Comparison of ENCODE assay signal across 8 cellular contexts in genomic region chr17:50201226-50201854, GRCh38. TPM values are rescaled to one million over a fixed set of nuclear protein-coding genes. Genes with fewer than 3 reads are reported as not detected.
A peak's percentile ranks its signal among the peaks of the same experiment; 100 is the strongest.
DNase-seq lines count a peak whose midpoint lies in the region; ATAC-seq and TF ChIP-seq lines count a peak whose summit lies in the region.

COL1A1 (minus strand) TSS chr17:50201631; CDS start chr17:50201513, 118 bp downstream.

- ATAC-seq in omental fat pad (ENCODE audit: low FRiP score) (peak; percentile 17), GM18519 (IDR thresholded peaks at IDR 0.05; ENCODE audit: low FRiP score, unreplicated experiment) (no peak), HG02840 (IDR thresholded peaks at IDR 0.05; ENCODE audit: low FRiP score, unreplicated experiment) (no peak)

- peak within 1 kb of the TSS; percentile 22; the same call in 1 of the 2 replicates for H3K27ac ChIP-seq in VCaP

- peaks cover 8% of the 10 kb centered on the region for H3K27me3 ChIP-seq in GM06990 (replicated peaks; ENCODE audit: control insufficient read depth, insufficient read depth, low read length)

- H3K4me3 ChIP-seq in GM06990 (replicated peaks; ENCODE audit: low read depth, low read length) (peak within 1 kb of the TSS; percentile 53), foreskin fibroblast (ENCODE audit: low read depth in 1 of 2, low read length in 2 of 2) (peak within 1 kb of the TSS; percentile 63 to 99)

- TF ChIP-seq CTCF in GM06990 (IDR thresholded peaks at IDR 0.05; ENCODE audit: insufficient read depth, low read length, poor library complexity, severe bottlenecking), result no peak
- TF ChIP-seq CTCF in VCaP (conservative IDR thresholded peaks at IDR 0.05), result no peak
- TF ChIP-seq CTCF in foreskin fibroblast (IDR thresholded peaks at IDR 0.05; ENCODE audit: low read depth, low read length), result no peak
- TF ChIP-seq CTCF in omental fat pad (IDR thresholded peaks at IDR 0.05), result no peak

- DNase-seq in GM06990 (ENCODE audit: extremely low read depth, insufficient read length) (no peak), foreskin fibroblast (peak; percentile 93 to 97), omental fat pad (ENCODE audit: low spot score) (no peak), NCI-H524 treated with DMSO at 0.1 percent for 48 hours (lab: John Stamatoyannopoulos, UW) (no peak), NCI-H128 (lab: John Stamatoyannopoulos, UW; ENCODE audit: unreplicated experiment) (no peak)

- no peaks in the 10 kb centered on the region for H3K36me3 ChIP-seq in GM06990 (ENCODE audit: control insufficient read depth, insufficient read depth, low read length)

RNA-seq across cellular contexts. Expression of gene COL1A1, which starts in this region (rescaled TPM):
- 10 to 100 TPM; 21.2 to 57.9 (median 43.6) TPM for total RNA-seq in omental fat pad

Comparison
In these comparisons a context has a peak if more than half of its experiments do, and no peak if none do; other contexts are left out.
1. DNase-seq: peak in foreskin fibroblast (2 of 2); none in GM06990 (single experiment), omental fat pad (single experiment), NCI-H524 treated with DMSO at 0.1 percent for 48 hours (single experiment) and NCI-H128 (single experiment).